12 cellular contexts compared by ENCODE assay signal in genomic region chr17:40518401-40519088, GRCh38. TPM values are rescaled to one million over a fixed set of nuclear protein-coding genes. Genes with fewer than 3 reads are reported as not detected.
DNase-seq lines count a peak whose midpoint lies in the region; ATAC-seq, FAIRE-seq and TF ChIP-seq lines count a peak whose summit lies in the region.
"Had no signal": no experiment of that assay in that cellular context is flagged by ENCODE, and none has a peak within 500 bp of the region (broad histone marks: within the 10 kb centered on the region; RNA-seq: fewer than 3 reads in every experiment).

No MANE protein-coding gene starts in this region.

- H3K36me3 ChIP-seq in CD4-positive, CD25-positive, alpha-beta regulatory T cell (ENCODE audit: control insufficient read depth, insufficient read depth, low read length): no peaks in the 10 kb centered on the region
- no peaks in the 10 kb centered on the region for H3K36me3 ChIP-seq in lower lobe of right lung

- intact Hi-C loops in lower lobe of right lung (cut with DNase I): no loop called here

- H3K27ac ChIP-seq in CD4-positive, CD25-positive, alpha-beta regulatory T cell (ENCODE audit: insufficient read depth, low read length, poor library complexity, severe bottlenecking): no peak overlapping the region
- H3K27ac ChIP-seq in lower lobe of right lung: no peak overlapping the region

- H3K9me3 Mint-ChIP-seq in CD4-positive, CD25-positive, alpha-beta regulatory T cell: peaks cover 0 to 4% (median 0%) of the 10 kb centered on the region in 7 donors
- peaks cover 8% of the 10 kb centered on the region for H3K9me3 Mint-ChIP-seq in activated naive CD8-positive, alpha-beta T cell treated with anti-CD3 and anti-CD28 coated beads for 36 hours
- H3K9me3 Mint-ChIP-seq: mesothelial cell of epicardium had no signal

- TF ChIP-seq CTCF in lower lobe of right lung (IDR thresholded peaks at IDR 0.05): no peak

- ATAC-seq in CD4-positive, CD25-positive, alpha-beta regulatory T cell (ENCODE audit: low read depth in 2 of 2): no peak
- peak; percentile 52 to 63 for ATAC-seq in lower lobe of right lung
- no peak for ATAC-seq in GM21367 (IDR thresholded peaks at IDR 0.05; ENCODE audit: unreplicated experiment)
- ATAC-seq in GM21737 (IDR thresholded peaks at IDR 0.05; ENCODE audit: unreplicated experiment): no peak

- H3K4me3 Mint-ChIP-seq in CD4-positive, CD25-positive, alpha-beta regulatory T cell: peak overlapping the region in 3 of 4 donors; percentile 17 to 69 (median 22)
- H3K4me3 Mint-ChIP-seq in activated naive CD8-positive, alpha-beta T cell treated with anti-CD3 and anti-CD28 coated beads for 36 hours: peak overlapping the region; percentile 16
- H3K4me3 Mint-ChIP-seq: mesothelial cell of epicardium had no signal

- no peaks in the 10 kb centered on the region for H3K9me3 ChIP-seq in CD4-positive, CD25-positive, alpha-beta regulatory T cell (ENCODE audit: control insufficient read depth in 2 of 2, low read length in 2 of 2)
- no peaks in the 10 kb centered on the region for H3K9me3 ChIP-seq in lower lobe of right lung

- H3K4me1 Mint-ChIP-seq in CD4-positive, CD25-positive, alpha-beta regulatory T cell: peaks cover 17 to 68% (median 40%) of the 10 kb centered on the region in 4 donors
- H3K4me1 Mint-ChIP-seq in activated naive CD8-positive, alpha-beta T cell treated with anti-CD3 and anti-CD28 coated beads for 36 hours: peaks cover 48% of the 10 kb centered on the region

- H3K4me1 ChIP-seq in CD4-positive, CD25-positive, alpha-beta regulatory T cell (ENCODE audit: control insufficient read depth, insufficient read depth, low read length, poor library complexity, severe bottlenecking): peaks cover 44% of the 10 kb centered on the region
- peaks cover 32% of the 10 kb centered on the region for H3K4me1 ChIP-seq in lower lobe of right lung

- H3K36me3 Mint-ChIP-seq in CD4-positive, CD25-positive, alpha-beta regulatory T cell: peaks cover 4% of the 10 kb centered on the region
- peaks cover 17% of the 10 kb centered on the region for H3K36me3 Mint-ChIP-seq in activated naive CD8-positive, alpha-beta T cell treated with anti-CD3 and anti-CD28 coated beads for 36 hours
- H3K36me3 Mint-ChIP-seq: mesothelial cell of epicardium had no signal

- H3K4me3 ChIP-seq in CD4-positive, CD25-positive, alpha-beta regulatory T cell (ENCODE audit: low read depth, low read length): no peak overlapping the region
- no peak overlapping the region for H3K4me3 ChIP-seq in lower lobe of right lung

- no peak overlapping the region for H3K27ac Mint-ChIP-seq in CD4-positive, CD25-positive, alpha-beta regulatory T cell
- no peak overlapping the region for H3K27ac Mint-ChIP-seq in activated naive CD8-positive, alpha-beta T cell treated with anti-CD3 and anti-CD28 coated beads for 36 hours
- H3K27ac Mint-ChIP-seq: mesothelial cell of epicardium had no signal

- DNase-seq in CD4-positive, CD25-positive, alpha-beta regulatory T cell: no peak
- DNase-seq in HTR-8/SVneo (ENCODE audit: insufficient read length, low spot score) (peak; percentile 71), lower lobe of right lung (no peak), NCI-H1092 treated with DMSO at 0.1 percent for 48 hours (lab: John Stamatoyannopoulos, UW) (no peak)
- DNase-seq in activated naive CD8-positive, alpha-beta T cell treated with anti-CD3 and anti-CD28 coated beads for 36 hours: no peak
- DNase-seq in effector CD4-positive, alpha-beta T cell: no peak
- DNase-seq: DMS79; erythroblast; stimulated activated CD4-positive, alpha-beta T cell treated with anti-CD3 and anti-CD28 coated beads, Interleukin-2, amount 100 ng/mL, for 24 hours had no signal

- peaks cover 1% of the 10 kb centered on the region for H3K27me3 ChIP-seq in CD4-positive, CD25-positive, alpha-beta regulatory T cell (ENCODE audit: control insufficient read depth, insufficient read depth, low read length)
- no peaks in the 10 kb centered on the region for H3K27me3 ChIP-seq in lower lobe of right lung (ENCODE audit: low read depth)

- peaks cover 21% of the 10 kb centered on the region for H3K27me3 Mint-ChIP-seq in CD4-positive, CD25-positive, alpha-beta regulatory T cell
- H3K27me3 Mint-ChIP-seq in activated naive CD8-positive, alpha-beta T cell treated with anti-CD3 and anti-CD28 coated beads for 36 hours: peaks cover 12% of the 10 kb centered on the region

- FAIRE-seq in HTR-8/SVneo (lab: Jason Lieb, UNC): no peak

RNA-seq across cellular contexts. Expression of gene TNS4, which starts 17.1 kb away (rescaled TPM):
- total RNA-seq in CD4-positive, CD25-positive, alpha-beta regulatory T cell: 1.1 TPM
- polyA plus RNA-seq in CD4-positive, CD25-positive, alpha-beta regulatory T cell: under 1 TPM in 1 of 4 donors, not detected in 3; 0.16 TPM
- total RNA-seq in activated naive CD8-positive, alpha-beta T cell treated with anti-CD3 and anti-CD28 coated beads for 36 hours: 1 to 10 TPM; 7.3 to 7.6 TPM
- total RNA-seq in lower lobe of right lung: 0.68 TPM
- total RNA-seq: mesothelial cell of epicardium had no signal

RNA-seq across cellular contexts. Expression of gene CCR7, which starts 46.7 kb away (rescaled TPM):
- 192 TPM for total RNA-seq in CD4-positive, CD25-positive, alpha-beta regulatory T cell
- polyA plus RNA-seq in CD4-positive, CD25-positive, alpha-beta regulatory T cell: 100 to 1,000 TPM; 351 to 828 (median 609) TPM
- 100 to 1,000 TPM; 260 to 274 TPM for total RNA-seq in activated naive CD8-positive, alpha-beta T cell treated with anti-CD3 and anti-CD28 coated beads for 36 hours
- 2.2 TPM for total RNA-seq in lower lobe of right lung

Comparison
In these comparisons a context has a peak if more than half of its experiments do, and no peak if none do; other contexts are left out.
1. ATAC-seq: peak in lower lobe of right lung (2 of 2); none in CD4-positive, CD25-positive, alpha-beta regulatory T cell (0 of 2), GM21367 (single experiment) and GM21737 (single experiment).
2. RNA of gene CCR7, which starts 46.7 kb away (total RNA-seq): 260 to 274 TPM in activated naive CD8-positive, alpha-beta T cell treated with anti-CD3 and anti-CD28 coated beads for 36 hours and 192 TPM in CD4-positive, CD25-positive, alpha-beta regulatory T cell (single experiment); 2.2 TPM in lower lobe of right lung (single experiment); every median in the first group is over 10 times any median in the second.